ENCODE assay signal across 7 cellular contexts in genomic region chr1:184387871-184388670, GRCh38. TPM values are rescaled to one million over a fixed set of nuclear protein-coding genes. Genes with fewer than 3 reads are reported as not detected.
A peak's percentile ranks its signal among the peaks of the same experiment; 100 is the strongest.
DNase-seq lines count a peak whose midpoint lies in the region; ATAC-seq and TF ChIP-seq lines count a peak whose summit lies in the region.

No MANE protein-coding gene starts in this region.

- DNase-seq in GM06990 (ENCODE audit: extremely low read depth, insufficient read length) = peak; percentile 15
- DNase-seq in NCI-H1694 (lab: John Stamatoyannopoulos, UW) = peak; percentile 11
- peak; percentile 41 for DNase-seq in glutamatergic neuron
- peak in 31 of 56 donors; percentile 5 to 66 (median 27) for DNase-seq in nucleus accumbens (lab: John Stamatoyannopoulos, UW)
- DNase-seq in GM19238 (ENCODE audit: insufficient read length, low spot score) = no peak

- no peak for TF ChIP-seq CTCF in GM06990 (IDR thresholded peaks at IDR 0.05; ENCODE audit: insufficient read depth, low read length, poor library complexity, severe bottlenecking)
- no peak for TF ChIP-seq CTCF in glutamatergic neuron (IDR thresholded peaks at IDR 0.05; ENCODE audit: partially characterized antibody, unreplicated experiment)

- H3K27me3 ChIP-seq in GM06990 (replicated peaks; ENCODE audit: control insufficient read depth, insufficient read depth, low read length) = no peaks in the 10 kb centered on the region; the same call in 1 of the 2 replicates

- peak overlapping the region; percentile 85 for H3K4me3 Mint-ChIP-seq in activated naive CD8-positive, alpha-beta T cell
- H3K4me3 Mint-ChIP-seq in glutamatergic neuron (ENCODE audit: unreplicated experiment) = peak overlapping the region; percentile 94

- H3K4me3 ChIP-seq in GM06990 (replicated peaks; ENCODE audit: low read depth, low read length) = peak overlapping the region; percentile 73

- no peak overlapping the region for H3K27ac Mint-ChIP-seq in activated naive CD8-positive, alpha-beta T cell
- H3K27ac Mint-ChIP-seq in glutamatergic neuron (ENCODE audit: unreplicated experiment) = peak overlapping the region; percentile 84

- no peak for ATAC-seq in GM21381 (IDR thresholded peaks at IDR 0.05; ENCODE audit: unreplicated experiment)

- H3K4me1 Mint-ChIP-seq in activated naive CD8-positive, alpha-beta T cell (ENCODE audit: low read depth) = peaks cover 17% of the 10 kb centered on the region
- H3K4me1 Mint-ChIP-seq in glutamatergic neuron (ENCODE audit: low read depth, unreplicated experiment) = peaks cover 21% of the 10 kb centered on the region

- H3K9me3 Mint-ChIP-seq in activated naive CD8-positive, alpha-beta T cell (ENCODE audit: low read depth) = no peaks in the 10 kb centered on the region
- H3K9me3 Mint-ChIP-seq in glutamatergic neuron (ENCODE audit: unreplicated experiment) = peaks cover 15% of the 10 kb centered on the region

- H3K36me3 ChIP-seq in GM06990 (ENCODE audit: control insufficient read depth, insufficient read depth, low read length) = no peaks in the 10 kb centered on the region

- peaks cover 44% of the 10 kb centered on the region for H3K27me3 Mint-ChIP-seq in activated naive CD8-positive, alpha-beta T cell
- H3K27me3 Mint-ChIP-seq in glutamatergic neuron (ENCODE audit: unreplicated experiment) = peaks cover 6% of the 10 kb centered on the region

- no peaks in the 10 kb centered on the region for H3K36me3 Mint-ChIP-seq in activated naive CD8-positive, alpha-beta T cell
- no peaks in the 10 kb centered on the region for H3K36me3 Mint-ChIP-seq in glutamatergic neuron (ENCODE audit: unreplicated experiment)

RNA-seq across cellular contexts. Expression of gene C1orf21, which starts 1.2 kb away (rescaled TPM):
- total RNA-seq in glutamatergic neuron (ENCODE audit: unreplicated experiment) = 43.3 TPM
